Comparison of ENCODE assay signal across 31 cellular contexts in the genomic region with DNA sequence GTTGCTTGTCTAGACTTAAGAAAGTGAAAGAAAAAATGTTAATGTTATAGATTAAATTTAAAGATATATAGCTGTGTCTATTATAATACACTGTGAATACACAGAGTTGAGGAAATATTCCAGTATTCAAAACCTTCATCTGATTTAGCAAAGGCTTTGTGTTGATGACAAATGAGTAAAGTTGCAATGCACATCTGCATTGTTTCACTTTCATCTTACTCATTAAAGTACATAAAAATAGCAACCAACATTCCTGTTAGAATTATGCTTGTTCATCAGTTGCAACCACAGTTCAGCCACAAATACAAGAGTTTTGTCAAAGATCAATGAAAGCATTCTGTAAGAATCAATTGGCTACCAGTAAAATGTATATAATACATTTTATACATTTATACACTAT.
"Had no signal": no experiment of that assay in that cellular context is flagged by ENCODE, and none has a peak within 500 bp of the region (broad histone marks: within the 10 kb centered on the region; RNA-seq: fewer than 3 reads in every experiment).

No MANE protein-coding gene starts in this region.

- H3K4me3 ChIP-seq: body of pancreas, cardiac muscle cell, heart right ventricle, lower lobe of right lung, pancreas, prostate gland, stomach, thyroid gland, upper lobe of left lung, vagina had no signal

- DNase-seq: activated CD4-positive, alpha-beta T cell treated with anti-CD3 and anti-CD28 coated beads for 36 hours; activated CD4-positive, CD25-positive, alpha-beta regulatory T cell; activated CD8-positive, alpha-beta memory T cell treated with anti-CD3 and anti-CD28 coated beads, Interleukin-2, amount 10 ng/mL, durations not matched to agents 7 days and 5 days; activated CD8-positive, alpha-beta T cell treated with anti-CD3 and anti-CD28 coated beads, Interleukin-2, amount 10 ng/mL, durations not matched to agents 7 days and 5 days; activated effector memory CD4-positive, alpha-beta T cell treated with Interleukin-2 at 50 U/mL for 16 hours; activated naive CD4-positive, alpha-beta T cell treated with Interleukin-2 at 50 U/mL for 16 hours; activated T-cell treated with anti-CD3 and anti-CD28 coated beads for 4 hours; activated T-cell treated with anti-CD3 and anti-CD28 coated beads, Interleukin-2, amount 50 U/mL, for 72 hours; aorta; body of pancreas; cerebellar nuclear complex; cortex of kidney; effector memory CD8-positive, alpha-beta T cell; erythroblast; foreskin keratinocyte; heart right ventricle; lower lobe of right lung; mesenchymal stem cell; naive thymus-derived CD8-positive, alpha-beta T cell; nucleus accumbens; pancreas; stimulated activated CD4-positive, alpha-beta T cell treated with anti-CD3 and anti-CD28 coated beads, Interleukin-15, amount 100 ng/mL, for 24 hours; stimulated activated CD4-positive, alpha-beta T cell treated with anti-CD3 and anti-CD28 coated beads, Interleukin-2, amount 100 ng/mL, for 24 hours; stimulated activated naive B cell treated with anti-CD40 and anti-IgM and Interleukin-4, amounts not matched to agents 10 μg/mL and 1 μg/mL and 100 μg/mL, for 72 hours; stomach; thyroid gland; upper lobe of left lung had no signal

- H3K27ac ChIP-seq: body of pancreas, cardiac muscle cell, foreskin keratinocyte, heart right ventricle, lower lobe of right lung, pancreas, prostate gland, stomach, thyroid gland, upper lobe of left lung, vagina had no signal

- H3K27me3 ChIP-seq: body of pancreas, cardiac muscle cell, foreskin keratinocyte, heart right ventricle, pancreas, stomach, thyroid gland, upper lobe of left lung, vagina had no signal

- H3K4me1 ChIP-seq: body of pancreas, foreskin keratinocyte, heart right ventricle, lower lobe of right lung, pancreas, prostate gland, stomach, thyroid gland, upper lobe of left lung, vagina had no signal

- ATAC-seq: activated CD4-positive, alpha-beta T cell treated with anti-CD3 and anti-CD28 coated beads for 36 hours; activated CD8-positive, alpha-beta memory T cell treated with anti-CD3 and anti-CD28 coated beads, Interleukin-2, amount 10 ng/mL, durations not matched to agents 7 days and 5 days; activated CD8-positive, alpha-beta T cell treated with anti-CD3 and anti-CD28 coated beads, Interleukin-2, amount 10 ng/mL, durations not matched to agents 7 days and 5 days; activated T-cell treated with anti-CD3 and anti-CD28 coated beads, Interleukin-2, amount 50 U/mL, for 72 hours; body of pancreas; effector memory CD8-positive, alpha-beta T cell; foreskin keratinocyte; heart right ventricle; left lobe of liver; lower lobe of right lung; naive thymus-derived CD8-positive, alpha-beta T cell; pancreas; stimulated activated naive B cell treated with anti-CD40 and anti-IgM and Interleukin-4, amounts not matched to agents 10 μg/mL and 1 μg/mL and 100 μg/mL, for 72 hours had no signal

- H3K9me3 ChIP-seq: body of pancreas, heart right ventricle, lower lobe of right lung, pancreas, prostate gland, stomach, thyroid gland, upper lobe of left lung, vagina had no signal

- H3K36me3 ChIP-seq: cardiac muscle cell, heart right ventricle, lower lobe of right lung, pancreas, prostate gland, stomach, thyroid gland, upper lobe of left lung, vagina had no signal
